ENCODE assay signal across 22 cellular contexts in the genomic region with DNA sequence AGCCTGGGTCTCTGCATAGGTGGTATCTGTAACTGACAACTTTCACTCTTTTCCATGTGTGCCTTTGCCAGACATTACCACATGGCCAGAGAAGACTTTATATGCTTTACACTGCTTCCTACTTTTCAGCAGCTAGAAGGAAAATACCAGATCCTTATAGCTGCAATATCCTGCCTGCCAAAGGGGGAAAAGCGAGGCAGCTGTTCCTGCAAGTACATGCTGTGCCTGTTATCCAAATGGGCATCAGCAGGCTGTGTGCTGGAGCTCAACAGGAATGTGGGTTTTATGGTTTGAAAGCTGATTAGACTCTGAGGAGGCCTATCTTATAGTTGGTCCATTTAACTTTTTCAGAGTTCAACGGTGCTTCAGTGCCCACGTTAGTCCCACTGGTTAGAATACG.
DNase-seq lines count a peak whose midpoint lies in the region; ATAC-seq, FAIRE-seq and TF ChIP-seq lines count a peak whose summit lies in the region.
"Had no signal": no experiment of that assay in that cellular context is flagged by ENCODE, and none has a peak within 500 bp of the region (broad histone marks: within the 10 kb centered on the region; RNA-seq: fewer than 3 reads in every experiment).

No MANE protein-coding gene starts in this region.

- intact Hi-C loops in A673 (cut with micrococcal nuclease; ENCODE audit: unreplicated experiment) (no loop called here), posterior cingulate gyrus (cut with DNase I) (no loop called here), head of caudate nucleus (cut with DNase I) (no loop called here)

- in situ Hi-C loops in SK-MEL-5 (cut with HindIII; ENCODE audit: low pct_unique_long_range_greater_than_20kb, low sequenced_read_pairs): no loop called here

- H3K36me3 ChIP-seq in A673 (ENCODE audit: insufficient read depth, low read length, poor library complexity, severe bottlenecking): no peaks in the 10 kb centered on the region

- no peak for FAIRE-seq in GM12891 (lab: Jason Lieb, UNC)
- FAIRE-seq: GM12878, H54 had no signal

- no peak overlapping the region for H3K4me3 Mint-ChIP-seq in activated CD8-positive, alpha-beta memory T cell treated with anti-CD3 and anti-CD28 coated beads, Interleukin-2, amount 10 ng/mL, durations not matched to agents 7 days and 5 days
- H3K4me3 Mint-ChIP-seq: CD4-positive, alpha-beta T cell; HFFc6 had no signal

- no peak for TF ChIP-seq CTCF in A673 (conservative IDR thresholded peaks at IDR 0.05; ENCODE audit: low read depth, low read length)

- no peaks in the 10 kb centered on the region for H3K9me3 Mint-ChIP-seq in activated CD8-positive, alpha-beta memory T cell treated with anti-CD3 and anti-CD28 coated beads, Interleukin-2, amount 10 ng/mL, durations not matched to agents 7 days and 5 days (ENCODE audit: low read depth)

- ATAC-seq in activated CD8-positive, alpha-beta memory T cell treated with anti-CD3 and anti-CD28 coated beads, Interleukin-2, amount 10 ng/mL, durations not matched to agents 7 days and 5 days: no peak
- ATAC-seq: GM12878 had no signal

- H3K27ac Mint-ChIP-seq in activated CD8-positive, alpha-beta memory T cell treated with anti-CD3 and anti-CD28 coated beads, Interleukin-2, amount 10 ng/mL, durations not matched to agents 7 days and 5 days: no peak overlapping the region
- H3K27ac Mint-ChIP-seq: CD4-positive, alpha-beta T cell; HFFc6 had no signal

- peak; percentile 8 for DNase-seq in A673 (ENCODE audit: low spot score)
- DNase-seq in SK-MEL-5 (ENCODE audit: low read depth, low spot score): peak; percentile 1
- DNase-seq in iPS-NIHi7 (ENCODE audit: extremely low spot score): peak; percentile 28
- DNase-seq in posterior cingulate gyrus: peak in 6 of 10 donors; percentile 11 to 86 (median 28)
- DNase-seq in activated CD8-positive, alpha-beta memory T cell treated with anti-CD3 and anti-CD28 coated beads, Interleukin-2, amount 10 ng/mL, durations not matched to agents 7 days and 5 days: no peak
- DNase-seq in head of caudate nucleus: no peak
- DNase-seq in GM12891 (ENCODE audit: insufficient read length, low spot score): no peak
- DNase-seq in activated effector memory CD4-positive, alpha-beta T cell treated with anti-CD3 and anti-CD28 coated beads, Interleukin-2, amount 50 U/mL, for 16 hours: no peak
- DNase-seq: 8988T; Caco-2; CD4-positive, alpha-beta T cell; HFFc6; MV-4-11; NCI-H1694 treated with DMSO at 0.1 percent for 48 hours; NCI-H510A; NCI-H774; OCI-M1; SHP77 had no signal

- no peak overlapping the region for H3K27ac ChIP-seq in A673 (ENCODE audit: low read depth, low read length, poor library complexity, severe bottlenecking)
- H3K27ac ChIP-seq: HL-60, KMS-11 had no signal

- no peaks in the 10 kb centered on the region for H3K27me3 Mint-ChIP-seq in activated CD8-positive, alpha-beta memory T cell treated with anti-CD3 and anti-CD28 coated beads, Interleukin-2, amount 10 ng/mL, durations not matched to agents 7 days and 5 days
- H3K27me3 Mint-ChIP-seq: CD4-positive, alpha-beta T cell had no signal

- H3K9me3 ChIP-seq in A673 (ENCODE audit: low read depth, low read length, poor library complexity, severe bottlenecking): no peaks in the 10 kb centered on the region
- H3K9me3 ChIP-seq: Caco-2 had no signal

- BruUV-seq in A673 (replicated peaks; lab: Mats Ljungman, UMichigan): no TSS peak

- no peaks in the 10 kb centered on the region for H3K4me1 Mint-ChIP-seq in activated CD8-positive, alpha-beta memory T cell treated with anti-CD3 and anti-CD28 coated beads, Interleukin-2, amount 10 ng/mL, durations not matched to agents 7 days and 5 days

- no peak overlapping the region for H3K4me3 ChIP-seq in A673 (ENCODE audit: low read depth, low read length, poor library complexity, severe bottlenecking)
- H3K4me3 ChIP-seq: GM12878 had no signal

- CTCF ChIA-PET in A673 (lab: Charles Lee): no interaction called here
- CTCF ChIA-PET in activated CD8-positive, alpha-beta memory T cell treated with anti-CD3 and anti-CD28 coated beads, Interleukin-2, amount 10 ng/mL, durations not matched to agents 7 days and 5 days (lab: Charles Lee): no interaction called here

- H3K4me1 ChIP-seq in A673 (ENCODE audit: insufficient read depth, low read length, poor library complexity, severe bottlenecking): no peaks in the 10 kb centered on the region
- H3K4me1 ChIP-seq: Caco-2 had no signal

- H3K27me3 ChIP-seq in A673 (replicated peaks; ENCODE audit: insufficient read depth, low read depth, low read length, poor library complexity): peaks cover 12% of the 10 kb centered on the region

- no peaks in the 10 kb centered on the region for H3K36me3 Mint-ChIP-seq in activated CD8-positive, alpha-beta memory T cell treated with anti-CD3 and anti-CD28 coated beads, Interleukin-2, amount 10 ng/mL, durations not matched to agents 7 days and 5 days

- POLR2A ChIA-PET in A673 (lab: Charles Lee; ENCODE audit: low non-redundant PET): no interaction called here

- no peak for TF ChIP-seq POLR2A in GM12891 (IDR thresholded peaks at IDR 0.05; ENCODE audit: low read depth, low read length)

TF ChIP-seq in GM12891, 5 proteins besides CTCF, POLR2A, EP300 and RAD21:
- TF ChIP-seq PAX5 (IDR thresholded peaks at IDR 0.05; ENCODE audit: insufficient read depth, low read length, severe bottlenecking) (no peak), POLR2AphosphoS5 (IDR thresholded peaks at IDR 0.05; ENCODE audit: low read depth, low read length) (no peak), POU2F2 (IDR thresholded peaks at IDR 0.05; ENCODE audit: low read depth, low read length) (no peak), SPI1 (IDR thresholded peaks at IDR 0.05; ENCODE audit: low read depth, low read length) (no peak), TAF1 (IDR thresholded peaks at IDR 0.05; ENCODE audit: low read depth, low read length) (no peak)

Comparison
In these comparisons a context has a peak if more than half of its experiments do, and no peak if none do; other contexts are left out.
1. DNase-seq: peak in A673 (single experiment), SK-MEL-5 (single experiment), iPS-NIHi7 (single experiment) and posterior cingulate gyrus (6 of 10); none in activated CD8-positive, alpha-beta memory T cell treated with anti-CD3 and anti-CD28 coated beads, Interleukin-2, amount 10 ng/mL, durations not matched to agents 7 days and 5 days (single experiment), head of caudate nucleus (0 of 42), GM12891 (single experiment) and activated effector memory CD4-positive, alpha-beta T cell treated with anti-CD3 and anti-CD28 coated beads, Interleukin-2, amount 50 U/mL, for 16 hours (single experiment).